ENCODE assay signal across 1 cellular context in genomic region chr17:50166518-50167181, GRCh38.
TF ChIP-seq lines count a peak whose summit lies in the region.

No MANE protein-coding gene starts in this region.

TF ChIP-seq in HEK293, 187 proteins besides CTCF, POLR2A, EP300 and RAD21 (continued from another document):
- TF ChIP-seq ZFHX2 (tag by site-specific recombination; conservative IDR thresholded peaks at IDR 0.05) = peak; percentile 96
- peak; percentile 34; the same call in 1 of the 2 replicates for TF ChIP-seq KLF8 (tag by site-specific recombination; IDR thresholded peaks at IDR 0.05)
- peak; percentile 95 for TF ChIP-seq KLF1 (tag by site-specific recombination; IDR thresholded peaks at IDR 0.05)
- peak; percentile 98 for TF ChIP-seq EGR2 (tag by site-specific recombination; IDR thresholded peaks at IDR 0.05; ENCODE audit: low read depth)
- TF ChIP-seq ZSCAN23 (tag by site-specific recombination; IDR thresholded peaks at IDR 0.05) = no peak
- TF ChIP-seq ZNF473 (tag by site-specific recombination; IDR thresholded peaks at IDR 0.05) = no peak
- no peak for TF ChIP-seq ZNF571 (tag by site-specific recombination; IDR thresholded peaks at IDR 0.05)
- TF ChIP-seq ZNF214 (tag by site-specific recombination; IDR thresholded peaks at IDR 0.05; ENCODE audit: borderline replicate concordance) = no peak
- no peak for TF ChIP-seq ZNF302 (tag by site-specific recombination; IDR thresholded peaks at IDR 0.05; ENCODE audit: low read depth)
- TF ChIP-seq OSR2 (tag by site-specific recombination; IDR thresholded peaks at IDR 0.05) = no peak
- TF ChIP-seq ZBTB1 (tag by site-specific recombination; IDR thresholded peaks at IDR 0.05) = no peak
- TF ChIP-seq, protein P1, sequence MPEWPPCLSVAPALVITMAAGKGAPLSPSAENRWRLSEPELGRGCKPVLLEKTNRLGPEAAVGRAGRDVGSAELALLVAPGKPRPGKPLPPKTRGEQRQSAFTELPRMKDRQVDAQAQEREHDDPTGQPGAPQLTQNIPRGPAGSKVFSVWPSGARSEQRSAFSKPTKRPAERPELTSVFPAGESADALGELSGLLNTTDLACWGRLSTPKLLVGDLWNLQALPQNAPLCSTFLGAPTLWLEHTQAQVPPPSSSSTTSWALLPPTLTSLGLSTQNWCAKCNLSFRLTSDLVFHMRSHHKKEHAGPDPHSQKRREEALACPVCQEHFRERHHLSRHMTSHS (tag by site-specific recombination; IDR thresholded peaks at IDR 0.05) = no peak
- TF ChIP-seq ZNF140 (tag by site-specific recombination; IDR thresholded peaks at IDR 0.05) = no peak
- TF ChIP-seq KLF10 (tag by site-specific recombination; IDR thresholded peaks at IDR 0.05) = 0 out of 2 replicates have a peak, but pooled peaks have one; percentile 52
- TF ChIP-seq ZNF501 (tag by site-specific recombination; IDR thresholded peaks at IDR 0.05) = no peak
- peak; percentile 92 for TF ChIP-seq ZSCAN4 (tag by site-specific recombination; IDR thresholded peaks at IDR 0.05)
- no peak for TF ChIP-seq ZNF704 (tag by site-specific recombination; IDR thresholded peaks at IDR 0.05)
- no peak for TF ChIP-seq HOXC10 (CRISPR knock-in tag; IDR thresholded peaks at IDR 0.05)
- 0 out of 2 replicates have a peak, but pooled peaks have one; percentile 14 for TF ChIP-seq KLF17 (tag by site-specific recombination; IDR thresholded peaks at IDR 0.05)
- TF ChIP-seq ZNF155 (tag by site-specific recombination; IDR thresholded peaks at IDR 0.05) = no peak
- no peak for TF ChIP-seq ZNF354C (tag by site-specific recombination; IDR thresholded peaks at IDR 0.05; ENCODE audit: borderline replicate concordance, low read depth)
- TF ChIP-seq ZNF585B (tag by site-specific recombination; IDR thresholded peaks at IDR 0.05) = no peak
- no peak for TF ChIP-seq ZNF747 (tag by site-specific recombination; IDR thresholded peaks at IDR 0.05)
- TF ChIP-seq ZNF157 (tag by site-specific recombination; IDR thresholded peaks at IDR 0.05) = no peak
- no peak for TF ChIP-seq ZNF211 (tag by site-specific recombination; IDR thresholded peaks at IDR 0.05; ENCODE audit: low read depth)
